Comparison of ENCODE assay signal across 8 cellular contexts in the genomic region with DNA sequence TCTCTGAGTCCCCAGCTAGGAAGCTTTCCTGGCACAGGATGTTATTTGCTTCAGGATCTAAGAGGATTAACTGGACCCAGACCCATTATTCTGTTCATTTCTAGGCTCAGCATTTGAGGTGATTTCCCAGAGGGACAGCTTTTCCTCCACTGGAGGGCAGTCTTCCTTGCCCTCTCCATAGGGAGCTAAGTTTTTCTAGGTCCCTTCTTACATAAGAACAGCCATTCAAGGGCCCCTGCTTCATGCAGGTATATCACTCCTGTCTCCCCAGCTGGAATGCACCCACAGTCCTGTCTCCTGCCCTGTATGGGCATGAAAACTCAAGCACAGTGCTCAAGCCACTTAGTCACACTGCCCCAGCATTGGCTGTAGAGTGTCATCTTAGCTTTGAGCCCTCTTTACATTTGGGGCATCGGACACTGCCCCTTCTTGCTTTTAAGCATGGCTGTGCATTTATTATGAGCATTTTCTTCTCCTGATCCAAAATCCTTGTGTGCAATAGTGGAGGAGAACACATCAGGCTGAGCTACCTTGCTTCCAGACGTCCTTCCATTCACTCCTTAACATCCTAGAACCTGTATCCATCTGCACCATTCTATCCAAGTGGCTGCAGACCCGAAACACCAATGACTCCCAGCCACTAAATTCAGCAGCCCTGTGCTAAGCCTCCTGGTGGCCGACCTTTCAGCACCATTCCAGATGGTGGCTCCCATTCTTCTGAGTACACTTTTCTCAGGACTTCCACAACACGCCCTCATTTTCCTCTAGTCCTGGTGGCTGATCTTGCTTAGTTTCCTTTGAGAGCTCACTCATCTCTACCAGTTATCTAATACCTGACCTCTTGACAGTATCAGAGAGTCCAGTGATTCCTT.
DNase-seq lines count a peak whose midpoint lies in the region; ATAC-seq and TF ChIP-seq lines count a peak whose summit lies in the region.

No MANE protein-coding gene starts in this region.

- H3K9me3 ChIP-seq in heart right ventricle (peaks cover 0 to 19% (median 0%) of the 10 kb centered on the region in 11 donors), hepatocyte (ENCODE audit: low read depth) (peaks cover 13% of the 10 kb centered on the region), uterus (no peaks in the 10 kb centered on the region)
- no peaks in the 10 kb centered on the region for H3K9me3 ChIP-seq in CD8-positive, alpha-beta T cell (ENCODE audit: low read length)

- no peak overlapping the region for H3K4me2 ChIP-seq in hepatocyte

- no peaks in the 10 kb centered on the region for H4K20me1 ChIP-seq in hepatocyte (ENCODE audit: insufficient read depth, poor library complexity, severe bottlenecking)

- no peak overlapping the region for H2AFZ ChIP-seq in hepatocyte

- H3K27me3 Mint-ChIP-seq in CD8-positive, alpha-beta T cell (ENCODE audit: low read depth) = peaks cover 20% of the 10 kb centered on the region

- H3K9me3 Mint-ChIP-seq in CD8-positive, alpha-beta T cell = peaks cover 7% of the 10 kb centered on the region

- ATAC-seq in heart right ventricle = peak in 3 of 8 donors; percentile 12 to 39 (median 33)
- ATAC-seq in Right ventricle myocardium superior (ENCODE audit: poor library complexity) = no peak
- ATAC-seq in HG02885 (IDR thresholded peaks at IDR 0.05; ENCODE audit: poor library complexity, unreplicated experiment) = no peak
- ATAC-seq in HG03097 (IDR thresholded peaks at IDR 0.05; ENCODE audit: low FRiP score, unreplicated experiment) = no peak
- ATAC-seq in CD8-positive, alpha-beta T cell = no peak

- H3K27me3 ChIP-seq in heart right ventricle (no peaks in the 10 kb centered on the region), hepatocyte (no peaks in the 10 kb centered on the region), uterus (no peaks in the 10 kb centered on the region)
- H3K27me3 ChIP-seq in CD8-positive, alpha-beta T cell (ENCODE audit: insufficient read depth, low read length) = no peaks in the 10 kb centered on the region

- no peaks in the 10 kb centered on the region for H3K36me3 Mint-ChIP-seq in CD8-positive, alpha-beta T cell

- H3K4me1 ChIP-seq in heart right ventricle = peaks cover 0 to 12% (median 5%) of the 10 kb centered on the region in 9 donors
- peaks cover 5% of the 10 kb centered on the region for H3K4me1 ChIP-seq in hepatocyte (ENCODE audit: insufficient read depth)
- peaks cover 0 to 4% of the 10 kb centered on the region in 2 donors for H3K4me1 ChIP-seq in uterus
- H3K4me1 ChIP-seq in CD8-positive, alpha-beta T cell (ENCODE audit: insufficient read depth, low read length) = no peaks in the 10 kb centered on the region

- H3K27ac ChIP-seq in heart right ventricle (peak overlapping the region in 7 of 10 donors; percentile 33 to 75 (median 47)), RWPE1 (no peak overlapping the region), hepatocyte (peak overlapping the region; percentile 77), uterus (peak overlapping the region; percentile 67 to 88)
- no peak overlapping the region for H3K27ac ChIP-seq in CD8-positive, alpha-beta T cell (ENCODE audit: low read depth, low read length)

- H3K36me3 ChIP-seq in heart right ventricle (no peaks in the 10 kb centered on the region), hepatocyte (replicated peaks; ENCODE audit: insufficient read depth, low read depth) (no peaks in the 10 kb centered on the region), uterus (no peaks in the 10 kb centered on the region)
- H3K36me3 ChIP-seq in CD8-positive, alpha-beta T cell (ENCODE audit: insufficient read depth, low read length) = no peaks in the 10 kb centered on the region

- POLR2A ChIA-PET in RWPE1 (lab: Yijun Ruan, JAX; ENCODE audit: low non-redundant PET) = no interaction called here
- POLR2A ChIA-PET in CD8-positive, alpha-beta T cell (lab: Charles Lee) = interaction anchor here (0.6 to 1.3 kb wide), 2 partner anchors 9 to 72 kb away, joined by 3 to 4 read pairs; no protein-coding TSS in a partner anchor

- H3K4me3 Mint-ChIP-seq in CD8-positive, alpha-beta T cell = no peak overlapping the region

- no peak overlapping the region for H3K27ac Mint-ChIP-seq in CD8-positive, alpha-beta T cell

- DNase-seq in heart right ventricle (no peak), Right ventricle myocardium superior (no peak), RWPE1 (ENCODE audit: low spot score) (no peak), hepatocyte (ENCODE audit: low spot score) (peak; percentile 57), uterus (no peak)
- no peak for DNase-seq in CD8-positive, alpha-beta T cell

- no peaks in the 10 kb centered on the region for H3K9me2 ChIP-seq in hepatocyte (replicated peaks; ENCODE audit: insufficient read depth)

- no peaks in the 10 kb centered on the region for H3K79me2 ChIP-seq in hepatocyte

- TF ChIP-seq CTCF in heart right ventricle (IDR thresholded peaks at IDR 0.05) (peak; percentile 10 to 61 (median 54)), RWPE1 (conservative IDR thresholded peaks at IDR 0.05; ENCODE audit: low read depth) (0 out of 2 replicates have a peak, but pooled peaks have one; percentile 15), hepatocyte (IDR thresholded peaks at IDR 0.05; ENCODE audit: poor library complexity) (peak; percentile 62), uterus (IDR thresholded peaks at IDR 0.05) (peak in 2 of 4 experiments; percentile 21 to 27)
- TF ChIP-seq CTCF in CD8-positive, alpha-beta T cell (IDR thresholded peaks at IDR 0.05) = no peak

- no peak for TF ChIP-seq POLR2A in uterus (IDR thresholded peaks at IDR 0.05)

- intact Hi-C loops in heart right ventricle (cut with DNase I) = loop anchor here in 8 of 10 donors (2.0 to 10.0 kb wide), 7 partner anchors 149 to 312 kb away; no protein-coding TSS in a partner anchor
- intact Hi-C loops in Right ventricle myocardium superior (cut with DNase I) = loop anchor here (10.0 kb wide), 1 partner anchor 159 kb away; no protein-coding TSS in a partner anchor
- intact Hi-C loops in uterus (cut with DNase I; ENCODE audit: low total_unique reads) = no loop called here
- intact Hi-C loops in CD8-positive, alpha-beta T cell (cut with DNase I, micrococcal nuclease) = no loop called here

- 85 to 86% methylated on average over 5 of the region's 5 CpGs for WGBS in heart right ventricle, 2 donors
- 72% methylated on average over 5 of the region's 5 CpGs for WGBS in hepatocyte (ENCODE audit: low lambda C conversion rate, missing lambda C conversion rate)

- CTCF ChIA-PET in RWPE1 (lab: Yijun Ruan, JAX) = interaction anchor here (0.5 to 1.8 kb wide), 15 partner anchors 9 to 855 kb away, joined by 3 to 29 read pairs (median 4); no protein-coding TSS in a partner anchor
- CTCF ChIA-PET in CD8-positive, alpha-beta T cell (lab: Charles Lee) = interaction anchor here (0.6 to 1.5 kb wide), 4 partner anchors 11 to 407 kb away, joined by 3 to 4 read pairs (median 3); no protein-coding TSS in a partner anchor

- no peaks in the 10 kb centered on the region for H3K4me1 Mint-ChIP-seq in CD8-positive, alpha-beta T cell (ENCODE audit: low read depth)

- H3K4me3 ChIP-seq in heart right ventricle = no peak overlapping the region
- H3K4me3 ChIP-seq in hepatocyte = no peak overlapping the region
- no peak overlapping the region for H3K4me3 ChIP-seq in uterus
- H3K4me3 ChIP-seq in CD8-positive, alpha-beta T cell (ENCODE audit: low read depth, low read length) = no peak overlapping the region

Comparison
In these comparisons a context has a peak if more than half of its experiments do, and no peak if none do; other contexts are left out.
1. H3K27ac ChIP-seq: peak in heart right ventricle (7 of 10), hepatocyte (single experiment) and uterus (2 of 2); none in RWPE1 (single experiment) and CD8-positive, alpha-beta T cell (single experiment).
2. intact Hi-C loops: an anchor here in heart right ventricle (2.0 to 10.0 kb wide) and Right ventricle myocardium superior (10.0 kb wide); none called in uterus and CD8-positive, alpha-beta T cell.